ENCODE assay signal across 18 cellular contexts in genomic region chr17:48630009-48630924, GRCh38. TPM values are rescaled to one million over a fixed set of nuclear protein-coding genes. Genes with fewer than 3 reads are reported as not detected.
"Had no signal": no experiment of that assay in that cellular context is flagged by ENCODE, and none has a peak within 500 bp of the region (broad histone marks: within the 10 kb centered on the region; RNA-seq: fewer than 3 reads in every experiment).

No MANE protein-coding gene starts in this region.

- H3K27ac Mint-ChIP-seq: activated B cell treated with CpG ODN at 0.5 μM for 24 hours; activated CD4-positive, alpha-beta T cell treated with anti-CD3 and anti-CD28 coated beads, Interleukin-2, amount 10 ng/mL, durations not matched to agents 24 days and 14 days; activated CD8-positive, alpha-beta T cell treated with anti-CD3 and anti-CD28 coated beads for 36 hours; activated naive CD8-positive, alpha-beta T cell treated with anti-CD3 and anti-CD28 coated beads for 36 hours; activated T-helper 17 cell treated with anti-CD3 and anti-CD28 coated beads, Interleukin-2, amount 50 U/mL, for 72 hours; T-helper 2 cell treated with Interferon-gamma antibody and Interleukin-4, amounts not matched to agents 5 μg/mL and 100 μg/mL, for 36 hours had no signal

- H3K4me3 Mint-ChIP-seq: activated B cell treated with CpG ODN at 0.5 μM for 24 hours; activated CD4-positive, alpha-beta T cell treated with anti-CD3 and anti-CD28 coated beads, Interleukin-2, amount 10 ng/mL, durations not matched to agents 24 days and 14 days; activated CD8-positive, alpha-beta T cell treated with anti-CD3 and anti-CD28 coated beads for 36 hours; activated naive CD8-positive, alpha-beta T cell treated with anti-CD3 and anti-CD28 coated beads for 36 hours; activated T-helper 17 cell treated with anti-CD3 and anti-CD28 coated beads, Interleukin-2, amount 50 U/mL, for 72 hours; T-helper 2 cell treated with Interferon-gamma antibody and Interleukin-4, amounts not matched to agents 5 μg/mL and 100 μg/mL, for 36 hours had no signal

- H3K27ac ChIP-seq: cardiac muscle cell, epithelial cell of prostate, lower lobe of right lung, pancreas, spleen, vagina had no signal

- H3K36me3 ChIP-seq: cardiac muscle cell, lower lobe of right lung, pancreas, spleen, vagina had no signal

- H3K4me3 ChIP-seq: cardiac muscle cell, lower lobe of right lung, pancreas, spleen, vagina had no signal

- H3K36me3 Mint-ChIP-seq: activated naive CD8-positive, alpha-beta T cell treated with anti-CD3 and anti-CD28 coated beads for 36 hours had no signal

- DNase-seq: activated B cell treated with CpG ODN at 0.5 μM for 24 hours; activated CD4-positive, alpha-beta T cell treated with anti-CD3 and anti-CD28 coated beads, Interleukin-2, amount 10 ng/mL, durations not matched to agents 24 days and 14 days; activated CD8-positive, alpha-beta T cell treated with anti-CD3 and anti-CD28 coated beads for 36 hours; activated naive CD4-positive, alpha-beta T cell; activated naive CD8-positive, alpha-beta T cell treated with anti-CD3 and anti-CD28 coated beads for 36 hours; amniotic stem cell; foreskin fibroblast; lower lobe of right lung; pancreas; stimulated activated CD8-positive, alpha-beta memory T cell treated with anti-CD3 and anti-CD28 coated beads, Interleukin-4, amount 100 ng/mL, for 48 hours; stimulated activated naive CD8-positive, alpha-beta T cell treated with anti-CD3 and anti-CD28 coated beads, Interleukin-15, Interleukin-2, amounts not matched to agents 100 U/mL and 50 U/mL, for 24 hours; trophoblast cell had no signal

- ATAC-seq: activated CD8-positive, alpha-beta T cell treated with anti-CD3 and anti-CD28 coated beads for 36 hours; activated T-helper 17 cell treated with anti-CD3 and anti-CD28 coated beads, Interleukin-2, amount 50 U/mL, for 72 hours; lower lobe of right lung; pancreas; stimulated activated naive CD8-positive, alpha-beta T cell treated with anti-CD3 and anti-CD28 coated beads, Interleukin-15, Interleukin-2, amounts not matched to agents 100 U/mL and 50 U/mL, for 24 hours had no signal

- H3K9me3 Mint-ChIP-seq: activated B cell treated with CpG ODN at 0.5 μM for 24 hours; activated CD4-positive, alpha-beta T cell treated with anti-CD3 and anti-CD28 coated beads, Interleukin-2, amount 10 ng/mL, durations not matched to agents 24 days and 14 days; activated CD8-positive, alpha-beta T cell treated with anti-CD3 and anti-CD28 coated beads for 36 hours; activated naive CD8-positive, alpha-beta T cell treated with anti-CD3 and anti-CD28 coated beads for 36 hours; activated T-helper 17 cell treated with anti-CD3 and anti-CD28 coated beads, Interleukin-2, amount 50 U/mL, for 72 hours; T-helper 2 cell treated with Interferon-gamma antibody and Interleukin-4, amounts not matched to agents 5 μg/mL and 100 μg/mL, for 36 hours had no signal

- H3K9me3 ChIP-seq: lower lobe of right lung, pancreas, spleen, vagina had no signal

RNA-seq across cellular contexts. Expression of gene HOXB9, which starts 4.1 kb away (rescaled TPM):
- total RNA-seq: cardiac muscle cell, lower lobe of right lung, vagina had no signal
- polyA plus RNA-seq: cardiac muscle cell, pancreas had no signal

RNA-seq across cellular contexts. Expression of gene HOXB8, which starts 15.2 kb away (rescaled TPM):
- total RNA-seq: activated B cell treated with CpG ODN at 0.5 μM for 24 hours; activated CD4-positive, alpha-beta T cell treated with anti-CD3 and anti-CD28 coated beads, Interleukin-2, amount 10 ng/mL, durations not matched to agents 24 days and 14 days; activated CD8-positive, alpha-beta T cell treated with anti-CD3 and anti-CD28 coated beads for 36 hours; activated naive CD8-positive, alpha-beta T cell treated with anti-CD3 and anti-CD28 coated beads for 36 hours; activated T-helper 17 cell treated with anti-CD3 and anti-CD28 coated beads, Interleukin-2, amount 50 U/mL, for 72 hours; cardiac muscle cell; spleen; vagina had no signal
- polyA plus RNA-seq: cardiac muscle cell had no signal

RNA-seq across cellular contexts. Expression of gene HOXB7, which starts 19.4 kb away (rescaled TPM):
- total RNA-seq: cardiac muscle cell had no signal
- polyA plus RNA-seq: cardiac muscle cell had no signal

RNA-seq across cellular contexts. Expression of gene HOXB6, which starts 25.5 kb away (rescaled TPM):
- total RNA-seq: activated B cell treated with CpG ODN at 0.5 μM for 24 hours; activated CD8-positive, alpha-beta T cell treated with anti-CD3 and anti-CD28 coated beads for 36 hours; activated naive CD8-positive, alpha-beta T cell treated with anti-CD3 and anti-CD28 coated beads for 36 hours had no signal
- polyA plus RNA-seq: cardiac muscle cell had no signal

RNA-seq across cellular contexts. Expression of gene HOXB5, which starts 36.7 kb away (rescaled TPM):
- total RNA-seq: activated B cell treated with CpG ODN at 0.5 μM for 24 hours; activated CD4-positive, alpha-beta T cell treated with anti-CD3 and anti-CD28 coated beads, Interleukin-2, amount 10 ng/mL, durations not matched to agents 24 days and 14 days; activated CD8-positive, alpha-beta T cell treated with anti-CD3 and anti-CD28 coated beads for 36 hours; activated naive CD8-positive, alpha-beta T cell treated with anti-CD3 and anti-CD28 coated beads for 36 hours; activated T-helper 17 cell treated with anti-CD3 and anti-CD28 coated beads, Interleukin-2, amount 50 U/mL, for 72 hours had no signal
